Comparison of ENCODE assay signal across 21 cellular contexts in the genomic region with DNA sequence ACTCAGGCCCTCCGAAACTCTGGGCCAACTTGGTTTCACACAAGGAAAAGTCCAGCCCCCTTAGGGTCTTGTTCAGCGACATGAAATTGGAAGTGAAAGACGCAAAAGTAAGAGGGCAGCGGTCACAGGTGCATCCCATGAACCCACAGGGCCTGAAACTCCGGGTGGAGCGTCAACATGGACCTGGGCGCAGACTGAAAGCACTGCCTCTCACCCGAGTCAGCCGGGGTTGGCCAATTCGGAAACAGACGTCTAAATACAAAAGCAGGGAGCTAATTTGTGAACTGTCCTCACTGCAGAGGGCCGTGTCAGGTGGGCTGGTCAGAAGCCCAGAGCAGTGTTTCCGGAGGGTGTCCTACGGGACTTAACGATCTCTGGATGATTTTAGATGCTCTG. TPM values are rescaled to one million over a fixed set of nuclear protein-coding genes. Genes with fewer than 3 reads are reported as not detected.
DNase-seq lines count a peak whose midpoint lies in the region; ATAC-seq, FAIRE-seq and TF ChIP-seq lines count a peak whose summit lies in the region.
"Had no signal": no experiment of that assay in that cellular context is flagged by ENCODE, and none has a peak within 500 bp of the region (broad histone marks: within the 10 kb centered on the region; RNA-seq: fewer than 3 reads in every experiment).

No MANE protein-coding gene starts in this region.

- TF ChIP-seq CTCF in KMS-11 (conservative IDR thresholded peaks at IDR 0.05; ENCODE audit: low read depth, low read length) = no peak
- no peak for TF ChIP-seq CTCF in astrocyte (IDR thresholded peaks at IDR 0.05; ENCODE audit: insufficient read depth, low read depth, low read length)

- H3K4me1 ChIP-seq in BLaER1 treated with 17β-estradiol and CSF1 and Interleukin-3, amounts not matched to agents 10 nM and 100 nM = peaks cover 32 to 96% (median 88%) of the 10 kb centered on the region in 10 experiments
- H3K4me1 ChIP-seq in KMS-11 (ENCODE audit: low read depth, poor library complexity, severe bottlenecking) = peaks cover 17% of the 10 kb centered on the region
- no peaks in the 10 kb centered on the region for H3K4me1 ChIP-seq in astrocyte (ENCODE audit: insufficient read depth, low read length)
- H3K4me1 ChIP-seq in neuronal stem cell (ENCODE audit: control insufficient read depth in 2 of 2, insufficient read depth in 1 of 2, low read depth in 1 of 2, low read length in 2 of 2) = peaks cover 5 to 10% of the 10 kb centered on the region in 2 donors

- no peak overlapping the region for H2BK12ac ChIP-seq in neuronal stem cell (ENCODE audit: low read length)

- H3K14ac ChIP-seq in neuronal stem cell (ENCODE audit: low read length) = peak overlapping the region; percentile 89

- DNase-seq in astrocyte (ENCODE audit: low read depth) (no peak), neuronal stem cell (ENCODE audit: low spot score) (no peak), SHP77 treated with DMSO at 0.1 percent for 48 hours (lab: John Stamatoyannopoulos, UW) (no peak), NCI-H1930 (lab: John Stamatoyannopoulos, UW) (no peak)
- no peak for DNase-seq in stimulated activated naive CD8-positive, alpha-beta T cell treated with anti-CD3 and anti-CD28 coated beads, Interleukin-15, Interleukin-2, amounts not matched to agents 100 U/mL and 50 U/mL, for 24 hours
- DNase-seq: DMS153, DND-41, H7, KBM-7, MG63, NCI-H2081, NCI-H2227 treated with DMSO at 0.1 percent for 48 hours, NCI-H510A, SIG-M5 had no signal

- no peak overlapping the region for H2BK120ac ChIP-seq in neuronal stem cell (ENCODE audit: low read depth, low read length)

- no peak for ATAC-seq in stimulated activated naive CD8-positive, alpha-beta T cell treated with anti-CD3 and anti-CD28 coated beads, Interleukin-15, Interleukin-2, amounts not matched to agents 100 U/mL and 50 U/mL, for 24 hours
- ATAC-seq: Panc1, SK-N-SH treated with all-trans-retinoic acid at 6 μM for 48 hours had no signal

- H2BK15ac ChIP-seq in neuronal stem cell (ENCODE audit: low read length) = peak overlapping the region; percentile 98

- H3K27me3 ChIP-seq in BLaER1 treated with 17β-estradiol and CSF1 and Interleukin-3, amounts not matched to agents 10 nM and 100 nM = peaks cover 0 to 74% (median 7%) of the 10 kb centered on the region in 11 experiments; a peak in 12 of 22 replicates
- H3K27me3 ChIP-seq in KMS-11 (ENCODE audit: insufficient read depth, low read depth) (no peaks in the 10 kb centered on the region; the same call in 1 of the 2 replicates), astrocyte (ENCODE audit: insufficient read depth, low read length) (no peaks in the 10 kb centered on the region), neuronal stem cell (ENCODE audit: control insufficient read depth in 3 of 3, insufficient read depth in 3 of 3, low read depth in 1 of 3, low read length in 3 of 3) (no peaks in the 10 kb centered on the region)
- H3K27me3 ChIP-seq: MG63 had no signal

- peak overlapping the region; percentile 53 for H3K4ac ChIP-seq in neuronal stem cell (ENCODE audit: low read length)

- H2BK5ac ChIP-seq in neuronal stem cell (ENCODE audit: low read length) = peak overlapping the region; percentile 66

- peaks cover 9% of the 10 kb centered on the region for H3K36me3 Mint-ChIP-seq in astrocyte (ENCODE audit: low read depth, unreplicated experiment)

- H3K79me2 ChIP-seq in KMS-11 (ENCODE audit: insufficient read depth, low read depth) (no peaks in the 10 kb centered on the region), astrocyte (ENCODE audit: insufficient read depth, low read length) (no peaks in the 10 kb centered on the region)

- H3K27me3 Mint-ChIP-seq in astrocyte (ENCODE audit: low read depth, unreplicated experiment) = peaks cover 7% of the 10 kb centered on the region
- H3K27me3 Mint-ChIP-seq: B cell had no signal

- H3K27ac ChIP-seq in BLaER1 treated with 17β-estradiol and CSF1 and Interleukin-3, amounts not matched to agents 10 nM and 100 nM = peak overlapping the region in 7 of 11 experiments; percentile 32 to 79 (median 72); a peak in 13 of 22 replicates
- H3K27ac ChIP-seq in KMS-11 (no peak overlapping the region; the same call in 1 of the 2 replicates), astrocyte (ENCODE audit: low read depth, low read length) (no peak overlapping the region), neuronal stem cell (replicated peaks; ENCODE audit: low read length) (peak overlapping the region; percentile 35)

- H3K4me3 Mint-ChIP-seq in astrocyte (ENCODE audit: unreplicated experiment) = peak overlapping the region; percentile 29
- H3K4me3 Mint-ChIP-seq: B cell had no signal

- H4K20me1 ChIP-seq in BLaER1 treated with 17β-estradiol and CSF1 and Interleukin-3, amounts not matched to agents 10 nM and 100 nM = peaks cover 0 to 11% (median 0%) of the 10 kb centered on the region in 11 experiments; a peak in 3 of 22 replicates
- H4K20me1 ChIP-seq in KMS-11 (ENCODE audit: insufficient read depth) (no peaks in the 10 kb centered on the region), astrocyte (ENCODE audit: insufficient read depth, low read length) (no peaks in the 10 kb centered on the region)

- H3K4me2 ChIP-seq in BLaER1 treated with 17β-estradiol and CSF1 and Interleukin-3, amounts not matched to agents 10 nM and 100 nM = peak overlapping the region; percentile 58 to 98 (median 90)
- peak overlapping the region; percentile 76 for H3K4me2 ChIP-seq in KMS-11
- no peak overlapping the region for H3K4me2 ChIP-seq in astrocyte (ENCODE audit: low read length)
- H3K4me2 ChIP-seq in neuronal stem cell (ENCODE audit: insufficient read depth, low read length, poor library complexity, severe bottlenecking) = no peak overlapping the region

- H3K9ac ChIP-seq in BLaER1 treated with 17β-estradiol and CSF1 and Interleukin-3, amounts not matched to agents 10 nM and 100 nM = peak overlapping the region in 8 of 11 experiments; percentile 39 to 76 (median 56); a peak in 16 of 22 replicates
- peak overlapping the region; percentile 14; the same call in 1 of the 2 replicates for H3K9ac ChIP-seq in KMS-11
- no peak overlapping the region for H3K9ac ChIP-seq in astrocyte (ENCODE audit: low read length)
- H3K9ac ChIP-seq in neuronal stem cell (ENCODE audit: low read depth, low read length, poor library complexity) = no peak overlapping the region

- peak overlapping the region; percentile 72 for H3K27ac Mint-ChIP-seq in astrocyte (ENCODE audit: unreplicated experiment)
- H3K27ac Mint-ChIP-seq: B cell had no signal

- peaks cover 1% of the 10 kb centered on the region for H3K79me1 ChIP-seq in neuronal stem cell (ENCODE audit: low read depth, low read length)

- no CpG with 5 or more reads among the region's 15 CpGs for WGBS in neuronal stem cell (ENCODE audit: extremely low coverage in 2 of 2, insufficient read length in 2 of 2, insufficient replicate concordance in 1 of 2), 2 donors

- peak overlapping the region; percentile 88 for H2AK5ac ChIP-seq in neuronal stem cell (ENCODE audit: low read depth, low read length)

- no peak for FAIRE-seq in astrocyte (lab: Jason Lieb, UNC)
- FAIRE-seq: GM19239, HTR-8/SVneo had no signal

- H3K9me3 Mint-ChIP-seq in astrocyte (ENCODE audit: unreplicated experiment) = no peaks in the 10 kb centered on the region

- H3K23ac ChIP-seq in neuronal stem cell (ENCODE audit: low read depth, low read length, poor library complexity) = no peak overlapping the region

- peaks cover 6% of the 10 kb centered on the region for H3K4me1 Mint-ChIP-seq in astrocyte (ENCODE audit: low read depth, unreplicated experiment)
- H3K4me1 Mint-ChIP-seq: B cell had no signal

- peak overlapping the region; percentile 94 for H3K18ac ChIP-seq in neuronal stem cell (ENCODE audit: low read length)

- peak overlapping the region in 5 of 10 experiments; percentile 3 to 47 (median 28); a peak in 6 of 20 replicates for H3K4me3 ChIP-seq in BLaER1 treated with 17β-estradiol and CSF1 and Interleukin-3, amounts not matched to agents 10 nM and 100 nM
- H3K4me3 ChIP-seq in KMS-11 (IDR thresholded peaks at IDR 0.05; ENCODE audit: insufficient read depth, low read depth, low read length) (no peak overlapping the region), astrocyte (ENCODE audit: insufficient read depth, low read depth, low read length) (no peak overlapping the region), neuronal stem cell (ENCODE audit: low read length in 2 of 2) (no peak overlapping the region)
- H3K4me3 ChIP-seq: MG63 had no signal

- H2AFZ ChIP-seq in KMS-11 (ENCODE audit: low read depth) (peak overlapping the region; percentile 34; the same call in 1 of the 2 replicates), astrocyte (ENCODE audit: low read depth, low read length) (no peak overlapping the region), neuronal stem cell (ENCODE audit: low read length) (no peak overlapping the region)

- H3K9me3 ChIP-seq in BLaER1 treated with 17β-estradiol and CSF1 and Interleukin-3, amounts not matched to agents 10 nM and 100 nM (replicated peaks in 1 of 11) = no peaks in the 10 kb centered on the region
- H3K9me3 ChIP-seq in astrocyte (ENCODE audit: insufficient read depth, low read depth, low read length) = no peaks in the 10 kb centered on the region
- H3K9me3 ChIP-seq in neuronal stem cell (replicated peaks in 1 of 2; ENCODE audit: control insufficient read depth in 2 of 2, insufficient read depth in 1 of 2, low read depth in 1 of 2, low read length in 2 of 2) = peaks cover 0 to 2% of the 10 kb centered on the region in 2 donors
- H3K9me3 ChIP-seq: MG63 had no signal

- no peaks in the 10 kb centered on the region for H3K36me3 ChIP-seq in BLaER1 treated with 17β-estradiol and CSF1 and Interleukin-3, amounts not matched to agents 10 nM and 100 nM
- H3K36me3 ChIP-seq in KMS-11 (ENCODE audit: insufficient read depth) = no peaks in the 10 kb centered on the region
- H3K36me3 ChIP-seq in astrocyte (ENCODE audit: insufficient read depth, low read length) = no peaks in the 10 kb centered on the region
- no peaks in the 10 kb centered on the region for H3K36me3 ChIP-seq in neuronal stem cell (replicated peaks in 1 of 2; ENCODE audit: control insufficient read depth in 2 of 2, insufficient read depth in 2 of 2, low read length in 2 of 2)
- H3K36me3 ChIP-seq: MG63 had no signal

- no peak overlapping the region for H4K91ac ChIP-seq in neuronal stem cell (ENCODE audit: low read depth, low read length, poor library complexity)

- no peak overlapping the region for H4K8ac ChIP-seq in neuronal stem cell (ENCODE audit: low read depth, low read length)

RNA-seq across cellular contexts. Expression of a gene that starts 26.7 kb away (rescaled TPM):
- total RNA-seq in astrocyte = 2.5 and 3.1 TPM in 2 replicates
- polyA plus RNA-seq in neuronal stem cell (2013, experiment 1 of 2) = 0.47 TPM
- polyA plus RNA-seq in neuronal stem cell (2013, experiment 2 of 2) = 0.40 TPM

Comparison
In these comparisons a context has a peak if more than half of its experiments do, and no peak if none do; other contexts are left out.
1. H3K27ac ChIP-seq: peak in BLaER1 treated with 17β-estradiol and CSF1 and Interleukin-3, amounts not matched to agents 10 nM and 100 nM (7 of 11) and neuronal stem cell (single experiment); none in KMS-11 (single experiment) and astrocyte (single experiment).
2. H3K4me2 ChIP-seq: peak in BLaER1 treated with 17β-estradiol and CSF1 and Interleukin-3, amounts not matched to agents 10 nM and 100 nM (11 of 11) and KMS-11 (single experiment); none in astrocyte (single experiment) and neuronal stem cell (single experiment).
3. H3K9ac ChIP-seq: peak in BLaER1 treated with 17β-estradiol and CSF1 and Interleukin-3, amounts not matched to agents 10 nM and 100 nM (8 of 11) and KMS-11 (single experiment); none in astrocyte (single experiment) and neuronal stem cell (single experiment).